9 cellular contexts compared by ENCODE assay signal in the genomic region with DNA sequence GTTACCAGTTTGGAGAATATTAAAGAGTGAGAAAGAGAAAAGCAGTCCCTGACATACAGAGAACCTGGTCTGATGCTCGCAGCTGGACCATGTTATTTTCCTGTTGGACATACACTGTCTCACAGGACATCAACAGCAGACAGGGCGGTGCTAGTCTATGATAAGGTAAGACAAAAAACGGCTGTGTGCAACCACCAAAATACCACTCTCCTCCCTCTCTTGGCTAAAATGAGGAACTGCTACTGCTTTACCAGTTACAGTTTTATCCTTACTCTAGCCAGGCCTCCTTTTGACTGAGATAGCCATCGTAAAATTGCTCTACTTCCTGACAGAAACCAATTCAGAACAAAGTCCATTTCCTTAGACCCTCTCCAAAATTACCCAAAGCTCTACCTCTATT. TPM values are rescaled to one million over a fixed set of nuclear protein-coding genes. Genes with fewer than 3 reads are reported as not detected.
DNase-seq lines count a peak whose midpoint lies in the region; ATAC-seq and TF ChIP-seq lines count a peak whose summit lies in the region.
"Had no signal": no experiment of that assay in that cellular context is flagged by ENCODE, and none has a peak within 500 bp of the region (broad histone marks: within the 10 kb centered on the region; RNA-seq: fewer than 3 reads in every experiment).

No MANE protein-coding gene starts in this region.

- DNase-seq in PC-3, result peak; percentile 53
- DNase-seq in left colon, result no peak
- no peak for DNase-seq in activated T-cell treated with anti-CD3 and anti-CD28 coated beads, Interleukin-2, amount 50 U/mL, for 4 hours
- no peak for DNase-seq in HPDE6-E6E7 (ENCODE audit: extremely low spot score)
- DNase-seq in activated T-helper 2 cell treated with anti-CD3 and anti-CD28 coated beads, Interferon-gamma antibody, Interleukin-2, Interleukin-4, amounts not matched to agents 10 μg/mL and 5 μg/mL and 100 μg/mL, durations not matched to agents 14 hours and 24 hours and 36 hours (ENCODE audit: low spot score), result no peak

- CTCF ChIA-PET in PC-3 (lab: Charles Lee), result no interaction called here

- H3K4me3 ChIP-seq in PC-3 (ENCODE audit: low read length), result no peak overlapping the region

- no peaks in the 10 kb centered on the region for H3K36me3 ChIP-seq in PC-3 (ENCODE audit: low read depth, low read length)

- H3K27me3 ChIP-seq in PC-3 (ENCODE audit: low read length), result no peaks in the 10 kb centered on the region

- no peak overlapping the region for H3K9ac ChIP-seq in PC-3 (ENCODE audit: low read length)

- no peak overlapping the region for H3K27ac Mint-ChIP-seq in activated T-helper 2 cell treated with anti-CD3 and anti-CD28 coated beads, Interferon-gamma antibody, Interleukin-2, Interleukin-4, amounts not matched to agents 10 μg/mL and 5 μg/mL and 100 μg/mL, durations not matched to agents 14 hours and 24 hours and 36 hours
- H3K27ac Mint-ChIP-seq: activated naive CD8-positive, alpha-beta T cell had no signal

- peaks cover 9% of the 10 kb centered on the region for H3K27me3 Mint-ChIP-seq in activated T-cell treated with anti-CD3 and anti-CD28 coated beads, Interleukin-2, amount 50 U/mL, for 4 hours (ENCODE audit: low read depth)
- no peaks in the 10 kb centered on the region for H3K27me3 Mint-ChIP-seq in activated T-helper 2 cell treated with anti-CD3 and anti-CD28 coated beads, Interferon-gamma antibody, Interleukin-2, Interleukin-4, amounts not matched to agents 10 μg/mL and 5 μg/mL and 100 μg/mL, durations not matched to agents 14 hours and 24 hours and 36 hours (ENCODE audit: low read depth)

- no peaks in the 10 kb centered on the region for H3K79me2 ChIP-seq in PC-3 (ENCODE audit: low read length)

- 0 out of 2 replicates have a peak, but pooled peaks cover 7% of the 10 kb centered on the region for H3K9me2 ChIP-seq in PC-3 (replicated peaks; ENCODE audit: low read length)

- peak; percentile 99 for ATAC-seq in GM18867 (IDR thresholded peaks at IDR 0.05; ENCODE audit: unreplicated experiment)
- ATAC-seq in HG02973 (IDR thresholded peaks at IDR 0.05; ENCODE audit: unreplicated experiment), result peak; percentile 98
- ATAC-seq in PC-3, result peak; percentile 6; the same call in 1 of the 2 replicates
- peak; percentile 36 for ATAC-seq in left colon
- no peak for ATAC-seq in activated T-cell treated with anti-CD3 and anti-CD28 coated beads, Interleukin-2, amount 50 U/mL, for 4 hours

- BruUV-seq in PC-3 (replicated peaks; lab: Mats Ljungman, UMichigan), result no TSS peak

- 0 out of 2 replicates have a peak, but pooled peaks cover 9% of the 10 kb centered on the region for H3K9me3 ChIP-seq in PC-3 (ENCODE audit: low read length)

- H3K4me1 ChIP-seq in PC-3 (ENCODE audit: insufficient read depth, low read length), result peaks cover 56% of the 10 kb centered on the region

- H3K4me1 Mint-ChIP-seq in activated T-cell treated with anti-CD3 and anti-CD28 coated beads, Interleukin-2, amount 50 U/mL, for 4 hours (ENCODE audit: low read depth), result peaks cover 3% of the 10 kb centered on the region
- H3K4me1 Mint-ChIP-seq in activated T-helper 2 cell treated with anti-CD3 and anti-CD28 coated beads, Interferon-gamma antibody, Interleukin-2, Interleukin-4, amounts not matched to agents 10 μg/mL and 5 μg/mL and 100 μg/mL, durations not matched to agents 14 hours and 24 hours and 36 hours (ENCODE audit: low read depth), result peaks cover 2% of the 10 kb centered on the region

- H3K27ac ChIP-seq in 22Rv1, result peak overlapping the region; percentile 91
- H3K27ac ChIP-seq in PC-3 (ENCODE audit: low read length), result peak overlapping the region; percentile 28

- H3K4me2 ChIP-seq in PC-3 (ENCODE audit: low read length), result no peak overlapping the region

- no peaks in the 10 kb centered on the region for H4K20me1 ChIP-seq in PC-3 (ENCODE audit: low read length)

- H3K4me3 Mint-ChIP-seq in activated T-cell treated with anti-CD3 and anti-CD28 coated beads, Interleukin-2, amount 50 U/mL, for 4 hours, result no peak overlapping the region
- H3K4me3 Mint-ChIP-seq in activated T-helper 2 cell treated with anti-CD3 and anti-CD28 coated beads, Interferon-gamma antibody, Interleukin-2, Interleukin-4, amounts not matched to agents 10 μg/mL and 5 μg/mL and 100 μg/mL, durations not matched to agents 14 hours and 24 hours and 36 hours (ENCODE audit: low read depth), result no peak overlapping the region
- H3K4me3 Mint-ChIP-seq: activated naive CD8-positive, alpha-beta T cell had no signal

- H3K9me3 Mint-ChIP-seq in activated T-cell treated with anti-CD3 and anti-CD28 coated beads, Interleukin-2, amount 50 U/mL, for 4 hours, result no peaks in the 10 kb centered on the region
- H3K9me3 Mint-ChIP-seq in activated T-helper 2 cell treated with anti-CD3 and anti-CD28 coated beads, Interferon-gamma antibody, Interleukin-2, Interleukin-4, amounts not matched to agents 10 μg/mL and 5 μg/mL and 100 μg/mL, durations not matched to agents 14 hours and 24 hours and 36 hours, result no peaks in the 10 kb centered on the region

- no peaks in the 10 kb centered on the region for H3F3A ChIP-seq in PC-3 (ENCODE audit: low read length, unreplicated experiment)

- intact Hi-C loops in PC-3 (cut with micrococcal nuclease), result loop anchor here (2.0 to 5.0 kb wide), 4 partner anchors 96 to 266 kb away; no protein-coding TSS in a partner anchor
- intact Hi-C loops in left colon (cut with DNase I, micrococcal nuclease), result no loop called here
- intact Hi-C loops in activated T-helper 2 cell treated with anti-CD3 and anti-CD28 coated beads, Interferon-gamma antibody, Interleukin-2, Interleukin-4, amounts not matched to agents 10 μg/mL and 5 μg/mL and 100 μg/mL, durations not matched to agents 14 hours and 24 hours and 36 hours (cut with micrococcal nuclease), result no loop called here

- TF ChIP-seq CTCF in 22Rv1 (IDR thresholded peaks at IDR 0.05) (peak; percentile 40), PC-3 (conservative IDR thresholded peaks at IDR 0.05; ENCODE audit: low read depth, low read length) (peak; percentile 56)

- no peaks in the 10 kb centered on the region for H3K36me3 Mint-ChIP-seq in activated T-cell treated with anti-CD3 and anti-CD28 coated beads, Interleukin-2, amount 50 U/mL, for 4 hours (ENCODE audit: insufficient read depth)
- H3K36me3 Mint-ChIP-seq in activated T-helper 2 cell treated with anti-CD3 and anti-CD28 coated beads, Interferon-gamma antibody, Interleukin-2, Interleukin-4, amounts not matched to agents 10 μg/mL and 5 μg/mL and 100 μg/mL, durations not matched to agents 14 hours and 24 hours and 36 hours (ENCODE audit: low read depth), result no peaks in the 10 kb centered on the region

- POLR2A ChIA-PET in PC-3 (lab: Charles Lee; ENCODE audit: unreplicated experiment), result no interaction called here

- H2AFZ ChIP-seq in PC-3 (ENCODE audit: low read length), result no peak overlapping the region

RNA-seq across cellular contexts. Expression of gene ERGIC2, which starts 47.0 kb away (rescaled TPM):
- total RNA-seq in PC-3 (2014; rRNA removed), result 142 and 184 TPM in 2 replicates
- total RNA-seq in left colon, result 10 to 100 TPM; 33.7 to 46.8 TPM
- 100 to 1,000 TPM; 100 to 109 (median 102) TPM for total RNA-seq in activated T-cell treated with anti-CD3 and anti-CD28 coated beads, Interleukin-2, amount 50 U/mL, for 4 hours
- 88.7 and 91.5 TPM in 2 replicates for total RNA-seq in activated T-helper 2 cell treated with anti-CD3 and anti-CD28 coated beads, Interferon-gamma antibody, Interleukin-2, Interleukin-4, amounts not matched to agents 10 μg/mL and 5 μg/mL and 100 μg/mL, durations not matched to agents 14 hours and 24 hours and 36 hours

Comparison
In these comparisons a context has a peak if more than half of its experiments do, and no peak if none do; other contexts are left out.
1. ATAC-seq: peak in GM18867 (single experiment), HG02973 (single experiment), PC-3 (single experiment) and left colon (single experiment); none in activated T-cell treated with anti-CD3 and anti-CD28 coated beads, Interleukin-2, amount 50 U/mL, for 4 hours (0 of 2).